1 cellular context compared by ENCODE assay signal in the genomic region with DNA sequence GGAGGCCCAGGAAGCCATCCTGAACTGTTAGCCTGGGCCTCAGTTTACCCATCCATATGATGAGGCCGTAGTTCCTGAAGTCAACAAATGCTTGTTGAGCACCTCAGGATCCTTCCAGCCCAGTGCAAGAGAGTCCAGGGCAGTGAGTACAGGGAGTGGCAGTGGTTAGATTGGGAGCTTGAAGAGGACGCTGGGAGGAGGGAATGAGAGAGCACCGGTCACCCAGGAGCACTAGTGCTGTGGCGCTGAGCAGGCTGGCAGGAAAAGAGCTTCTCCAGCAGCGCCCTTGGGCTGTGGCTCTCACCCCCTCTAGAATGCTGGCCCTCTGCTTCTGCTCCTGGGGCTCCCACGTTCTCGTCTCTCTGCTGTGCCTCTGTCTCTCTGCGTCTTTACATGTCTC.
TF ChIP-seq lines count a peak whose summit lies in the region.

No MANE protein-coding gene starts in this region.

TF ChIP-seq in H1, 55 proteins besides CTCF, POLR2A, EP300 and RAD21:
- TF ChIP-seq SIX5 (IDR thresholded peaks at IDR 0.05; ENCODE audit: low read depth, low read length) = no peak
- TF ChIP-seq, protein P1, sequence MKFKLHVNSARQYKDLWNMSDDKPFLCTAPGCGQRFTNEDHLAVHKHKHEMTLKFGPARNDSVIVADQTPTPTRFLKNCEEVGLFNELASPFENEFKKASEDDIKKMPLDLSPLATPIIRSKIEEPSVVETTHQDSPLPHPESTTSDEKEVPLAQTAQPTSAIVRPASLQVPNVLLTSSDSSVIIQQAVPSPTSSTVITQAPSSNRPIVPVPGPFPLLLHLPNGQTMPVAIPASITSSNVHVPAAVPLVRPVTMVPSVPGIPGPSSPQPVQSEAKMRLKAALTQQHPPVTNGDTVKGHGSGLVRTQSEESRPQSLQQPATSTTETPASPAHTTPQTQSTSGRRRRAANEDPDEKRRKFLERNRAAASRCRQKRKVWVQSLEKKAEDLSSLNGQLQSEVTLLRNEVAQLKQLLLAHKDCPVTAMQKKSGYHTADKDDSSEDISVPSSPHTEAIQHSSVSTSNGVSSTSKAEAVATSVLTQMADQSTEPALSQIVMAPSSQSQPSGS (IDR thresholded peaks at IDR 0.05; ENCODE audit: low read length) = no peak
- TF ChIP-seq NANOG (IDR thresholded peaks at IDR 0.05; ENCODE audit: insufficient read depth, low read depth, low read length, poor library complexity, severe bottlenecking) = no peak
- no peak for TF ChIP-seq TEAD4 (IDR thresholded peaks at IDR 0.05; ENCODE audit: low read depth, low read length)
- TF ChIP-seq ASH2L (IDR thresholded peaks at IDR 0.05; ENCODE audit: low read length) = no peak
- TF ChIP-seq CHD1 (IDR thresholded peaks at IDR 0.05; ENCODE audit: low read depth, low read length) = no peak
- no peak for TF ChIP-seq CTBP2 (IDR thresholded peaks at IDR 0.05; ENCODE audit: borderline replicate concordance, insufficient read depth, insufficient read length, low read length)
- no peak for TF ChIP-seq KDM5A (IDR thresholded peaks at IDR 0.05; ENCODE audit: low read length)
- TF ChIP-seq EZH2 (IDR thresholded peaks at IDR 0.05; ENCODE audit: low read depth, low read length, severe bottlenecking) = no peak
- TF ChIP-seq JUN (IDR thresholded peaks at IDR 0.05; ENCODE audit: low read depth, low read length) = no peak
- TF ChIP-seq, protein P2, sequence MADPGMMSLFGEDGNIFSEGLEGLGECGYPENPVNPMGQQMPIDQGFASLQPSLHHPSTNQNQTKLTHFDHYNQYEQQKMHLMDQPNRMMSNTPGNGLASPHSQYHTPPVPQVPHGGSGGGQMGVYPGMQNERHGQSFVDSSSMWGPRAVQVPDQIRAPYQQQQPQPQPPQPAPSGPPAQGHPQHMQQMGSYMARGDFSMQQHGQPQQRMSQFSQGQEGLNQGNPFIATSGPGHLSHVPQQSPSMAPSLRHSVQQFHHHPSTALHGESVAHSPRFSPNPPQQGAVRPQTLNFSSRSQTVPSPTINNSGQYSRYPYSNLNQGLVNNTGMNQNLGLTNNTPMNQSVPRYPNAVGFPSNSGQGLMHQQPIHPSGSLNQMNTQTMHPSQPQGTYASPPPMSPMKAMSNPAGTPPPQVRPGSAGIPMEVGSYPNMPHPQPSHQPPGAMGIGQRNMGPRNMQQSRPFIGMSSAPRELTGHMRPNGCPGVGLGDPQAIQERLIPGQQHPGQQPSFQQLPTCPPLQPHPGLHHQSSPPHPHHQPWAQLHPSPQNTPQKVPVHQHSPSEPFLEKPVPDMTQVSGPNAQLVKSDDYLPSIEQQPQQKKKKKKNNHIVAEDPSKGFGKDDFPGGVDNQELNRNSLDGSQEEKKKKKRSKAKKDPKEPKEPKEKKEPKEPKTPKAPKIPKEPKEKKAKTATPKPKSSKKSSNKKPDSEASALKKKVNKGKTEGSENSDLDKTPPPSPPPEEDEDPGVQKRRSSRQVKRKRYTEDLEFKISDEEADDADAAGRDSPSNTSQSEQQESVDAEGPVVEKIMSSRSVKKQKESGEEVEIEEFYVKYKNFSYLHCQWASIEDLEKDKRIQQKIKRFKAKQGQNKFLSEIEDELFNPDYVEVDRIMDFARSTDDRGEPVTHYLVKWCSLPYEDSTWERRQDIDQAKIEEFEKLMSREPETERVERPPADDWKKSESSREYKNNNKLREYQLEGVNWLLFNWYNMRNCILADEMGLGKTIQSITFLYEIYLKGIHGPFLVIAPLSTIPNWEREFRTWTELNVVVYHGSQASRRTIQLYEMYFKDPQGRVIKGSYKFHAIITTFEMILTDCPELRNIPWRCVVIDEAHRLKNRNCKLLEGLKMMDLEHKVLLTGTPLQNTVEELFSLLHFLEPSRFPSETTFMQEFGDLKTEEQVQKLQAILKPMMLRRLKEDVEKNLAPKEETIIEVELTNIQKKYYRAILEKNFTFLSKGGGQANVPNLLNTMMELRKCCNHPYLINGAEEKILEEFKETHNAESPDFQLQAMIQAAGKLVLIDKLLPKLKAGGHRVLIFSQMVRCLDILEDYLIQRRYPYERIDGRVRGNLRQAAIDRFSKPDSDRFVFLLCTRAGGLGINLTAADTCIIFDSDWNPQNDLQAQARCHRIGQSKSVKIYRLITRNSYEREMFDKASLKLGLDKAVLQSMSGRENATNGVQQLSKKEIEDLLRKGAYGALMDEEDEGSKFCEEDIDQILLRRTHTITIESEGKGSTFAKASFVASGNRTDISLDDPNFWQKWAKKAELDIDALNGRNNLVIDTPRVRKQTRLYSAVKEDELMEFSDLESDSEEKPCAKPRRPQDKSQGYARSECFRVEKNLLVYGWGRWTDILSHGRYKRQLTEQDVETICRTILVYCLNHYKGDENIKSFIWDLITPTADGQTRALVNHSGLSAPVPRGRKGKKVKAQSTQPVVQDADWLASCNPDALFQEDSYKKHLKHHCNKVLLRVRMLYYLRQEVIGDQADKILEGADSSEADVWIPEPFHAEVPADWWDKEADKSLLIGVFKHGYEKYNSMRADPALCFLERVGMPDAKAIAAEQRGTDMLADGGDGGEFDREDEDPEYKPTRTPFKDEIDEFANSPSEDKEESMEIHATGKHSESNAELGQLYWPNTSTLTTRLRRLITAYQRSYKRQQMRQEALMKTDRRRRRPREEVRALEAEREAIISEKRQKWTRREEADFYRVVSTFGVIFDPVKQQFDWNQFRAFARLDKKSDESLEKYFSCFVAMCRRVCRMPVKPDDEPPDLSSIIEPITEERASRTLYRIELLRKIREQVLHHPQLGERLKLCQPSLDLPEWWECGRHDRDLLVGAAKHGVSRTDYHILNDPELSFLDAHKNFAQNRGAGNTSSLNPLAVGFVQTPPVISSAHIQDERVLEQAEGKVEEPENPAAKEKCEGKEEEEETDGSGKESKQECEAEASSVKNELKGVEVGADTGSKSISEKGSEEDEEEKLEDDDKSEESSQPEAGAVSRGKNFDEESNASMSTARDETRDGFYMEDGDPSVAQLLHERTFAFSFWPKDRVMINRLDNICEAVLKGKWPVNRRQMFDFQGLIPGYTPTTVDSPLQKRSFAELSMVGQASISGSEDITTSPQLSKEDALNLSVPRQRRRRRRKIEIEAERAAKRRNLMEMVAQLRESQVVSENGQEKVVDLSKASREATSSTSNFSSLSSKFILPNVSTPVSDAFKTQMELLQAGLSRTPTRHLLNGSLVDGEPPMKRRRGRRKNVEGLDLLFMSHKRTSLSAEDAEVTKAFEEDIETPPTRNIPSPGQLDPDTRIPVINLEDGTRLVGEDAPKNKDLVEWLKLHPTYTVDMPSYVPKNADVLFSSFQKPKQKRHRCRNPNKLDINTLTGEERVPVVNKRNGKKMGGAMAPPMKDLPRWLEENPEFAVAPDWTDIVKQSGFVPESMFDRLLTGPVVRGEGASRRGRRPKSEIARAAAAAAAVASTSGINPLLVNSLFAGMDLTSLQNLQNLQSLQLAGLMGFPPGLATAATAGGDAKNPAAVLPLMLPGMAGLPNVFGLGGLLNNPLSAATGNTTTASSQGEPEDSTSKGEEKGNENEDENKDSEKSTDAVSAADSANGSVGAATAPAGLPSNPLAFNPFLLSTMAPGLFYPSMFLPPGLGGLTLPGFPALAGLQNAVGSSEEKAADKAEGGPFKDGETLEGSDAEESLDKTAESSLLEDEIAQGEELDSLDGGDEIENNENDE (IDR thresholded peaks at IDR 0.05; ENCODE audit: insufficient replicate concordance, low read length) = no peak
- TF ChIP-seq SP2 (IDR thresholded peaks at IDR 0.05; ENCODE audit: low read length) = no peak
- no peak for TF ChIP-seq KDM1A (IDR thresholded peaks at IDR 0.05; ENCODE audit: borderline replicate concordance, low read length)
- no peak for TF ChIP-seq CBX8 (IDR thresholded peaks at IDR 0.05; ENCODE audit: borderline replicate concordance, low read depth, low read length)
TF ChIP-seq in H1: peak in this region for 0.
